In the genomic region with DNA sequence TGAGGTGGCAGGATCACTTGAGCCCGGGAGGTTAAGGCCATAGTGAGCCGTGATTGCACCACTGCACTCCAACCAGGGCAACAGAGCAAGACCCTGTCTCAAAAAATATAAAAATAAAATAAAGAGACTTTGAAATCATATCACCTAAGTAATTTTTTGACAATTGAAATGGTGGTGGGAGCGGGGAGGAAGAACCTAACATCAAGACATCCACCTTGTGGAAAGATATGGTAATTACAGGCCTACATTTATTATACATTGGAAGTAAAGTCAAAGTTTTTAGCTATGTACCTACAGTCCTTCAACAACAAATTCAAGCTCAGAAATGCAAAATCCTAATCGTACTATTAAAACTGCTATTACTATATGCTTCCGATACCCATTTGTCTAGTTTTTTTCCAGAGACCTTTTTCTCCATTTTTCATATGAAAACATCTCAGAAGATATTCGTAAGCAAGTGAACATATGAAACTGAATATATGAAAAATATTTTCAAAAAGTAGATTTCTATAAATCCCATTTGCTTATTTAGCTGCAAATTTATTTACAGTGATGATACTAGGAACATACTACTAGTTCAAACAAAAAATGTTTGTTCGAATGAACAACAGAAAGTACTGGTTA, we compare ENCODE assay signal across 8 cellular contexts.
DNase-seq lines count a peak whose midpoint lies in the region; ATAC-seq and TF ChIP-seq lines count a peak whose summit lies in the region.

No MANE protein-coding gene starts in this region.

- POLR2A ChIA-PET in Panc1 (lab: Charles Lee) = no interaction called here

- H3K4me2 ChIP-seq in fibroblast of lung (ENCODE audit: extremely low read depth, insufficient read depth, low read length) = no peak overlapping the region

- in situ Hi-C loops in Panc1 (cut with HindIII; ENCODE audit: low pct_unique_long_range_greater_than_20kb, low sequenced_read_pairs) = no loop called here

- no peaks in the 10 kb centered on the region for H3K27me3 Mint-ChIP-seq in Calu3 (ENCODE audit: unreplicated experiment)

- intact Hi-C loops in Calu3 (cut with micrococcal nuclease; ENCODE audit: unreplicated experiment) = loop anchor here (1.0 to 5.0 kb wide), 2 partner anchors 67 to 253 kb away; no protein-coding TSS in a partner anchor
- intact Hi-C loops in Panc1 (cut with micrococcal nuclease; ENCODE audit: unreplicated experiment) = loop anchor here (1.0 kb wide), 1 partner anchor 67 kb away; no protein-coding TSS in a partner anchor
- intact Hi-C loops in sigmoid colon (cut with DNase I) = loop anchor here (5.0 kb wide), 1 partner anchor 68 kb away; no protein-coding TSS in a partner anchor

- H3K27me3 ChIP-seq in Panc1 (ENCODE audit: control insufficient read depth, insufficient read depth, low read length) (no peaks in the 10 kb centered on the region), fibroblast of lung (ENCODE audit: control insufficient read depth, insufficient read depth, low read length) (no peaks in the 10 kb centered on the region), sigmoid colon (no peaks in the 10 kb centered on the region)

- no peaks in the 10 kb centered on the region for H3K79me2 ChIP-seq in fibroblast of lung (ENCODE audit: control insufficient read depth, insufficient read depth, low read length)

- WGBS in sigmoid colon, 2 donors = 60 to 65% methylated on average over 7 of the region's 7 CpGs

- DNase-seq in Calu3 (no peak), HS-5 (ENCODE audit: low read depth) (peak; percentile 9), Panc1 (ENCODE audit: low read depth, low spot score) (no peak), fibroblast of lung (ENCODE audit: low read depth in 2 of 2) (peak; percentile 31 to 57), sigmoid colon (no peak), NCI-H2081 treated with DMSO at 0.1 percent for 48 hours (lab: John Stamatoyannopoulos, UW) (no peak)

- H3K9me3 Mint-ChIP-seq in Calu3 (ENCODE audit: low read depth, unreplicated experiment) = no peaks in the 10 kb centered on the region

- H3K27ac ChIP-seq in Panc1 (ENCODE audit: low read length) = no peak overlapping the region
- H3K27ac ChIP-seq in fibroblast of lung (ENCODE audit: insufficient read depth, low read length) = no peak overlapping the region
- H3K27ac ChIP-seq in sigmoid colon = no peak overlapping the region

- 0 out of 2 replicates have a peak, but pooled peaks cover 3% of the 10 kb centered on the region for H3K4me1 ChIP-seq in Panc1 (ENCODE audit: control insufficient read depth, insufficient read depth, low read length)
- H3K4me1 ChIP-seq in fibroblast of lung (ENCODE audit: control insufficient read depth, extremely low read depth, insufficient read depth, low read length) = no peaks in the 10 kb centered on the region
- no peaks in the 10 kb centered on the region for H3K4me1 ChIP-seq in sigmoid colon

- no peak overlapping the region for H3K27ac Mint-ChIP-seq in Calu3 (ENCODE audit: unreplicated experiment)

- no peaks in the 10 kb centered on the region for H3K9me3 ChIP-seq in Panc1 (ENCODE audit: control insufficient read depth, insufficient read depth, low read depth, low read length)
- no peaks in the 10 kb centered on the region for H3K9me3 ChIP-seq in fibroblast of lung (ENCODE audit: control insufficient read depth, insufficient read depth, low read depth, low read length)
- H3K9me3 ChIP-seq in sigmoid colon = no peaks in the 10 kb centered on the region

- peak; percentile 68; the same call in 1 of the 2 replicates for ATAC-seq in Panc1
- ATAC-seq in HG02798 (IDR thresholded peaks at IDR 0.05; ENCODE audit: poor library complexity, unreplicated experiment) = no peak
- no peak for ATAC-seq in GM18858 (IDR thresholded peaks at IDR 0.05; ENCODE audit: unreplicated experiment)

- peaks cover 13% of the 10 kb centered on the region for H3K36me3 Mint-ChIP-seq in Calu3 (ENCODE audit: insufficient read depth, unreplicated experiment)

- H2AFZ ChIP-seq in fibroblast of lung (ENCODE audit: low read length) = no peak overlapping the region

- TF ChIP-seq POLR2A in sigmoid colon (IDR thresholded peaks at IDR 0.05) = no peak

- no peak overlapping the region for H3K9ac ChIP-seq in fibroblast of lung (ENCODE audit: insufficient read depth, low read length)

- peak; percentile 68 for TF ChIP-seq CTCF in Calu3 (IDR thresholded peaks at IDR 0.05; ENCODE audit: unreplicated experiment)
- peak; percentile 70 for TF ChIP-seq CTCF in Panc1 (IDR thresholded peaks at IDR 0.05)
- peak; percentile 49 to 61 for TF ChIP-seq CTCF in fibroblast of lung (conservative IDR thresholded peaks at IDR 0.05 in 1 of 2, IDR thresholded peaks at IDR 0.05 in 1 of 2; ENCODE audit: low read depth in 1 of 2, low read length in 2 of 2)
- peak in 3 of 4 experiments; percentile 58 to 77 (median 61) for TF ChIP-seq CTCF in sigmoid colon (IDR thresholded peaks at IDR 0.05)

- no peaks in the 10 kb centered on the region for H4K20me1 ChIP-seq in fibroblast of lung (ENCODE audit: control insufficient read depth, extremely low read depth, insufficient read depth, low read length)

- H3K4me1 Mint-ChIP-seq in Calu3 (ENCODE audit: low read depth, unreplicated experiment) = peaks cover 22% of the 10 kb centered on the region

- no peak overlapping the region for H3K4me3 ChIP-seq in Panc1 (ENCODE audit: low read depth in 2 of 2, low read length in 2 of 2)
- no peak overlapping the region for H3K4me3 ChIP-seq in fibroblast of lung (replicated peaks in 1 of 4; ENCODE audit: control extremely low read depth in 1 of 4, insufficient read depth in 1 of 4, low read depth in 3 of 4, low read length in 4 of 4)
- no peak overlapping the region for H3K4me3 ChIP-seq in sigmoid colon

- CTCF ChIA-PET in Calu3 (lab: Charles Lee) = interaction anchor here (0.7 to 2.6 kb wide), 14 partner anchors 9 to 79 kb away, joined by 3 to 93 read pairs (median 6); no protein-coding TSS in a partner anchor
- CTCF ChIA-PET in Panc1 (lab: Charles Lee) = interaction anchor here (0.9 to 1.5 kb wide), 3 partner anchors 67 to 190 kb away, joined by 3 to 7 read pairs (median 5); no protein-coding TSS in a partner anchor

- no peak for TF ChIP-seq EP300 in sigmoid colon (IDR thresholded peaks at IDR 0.05)

- H3K4me3 Mint-ChIP-seq in Calu3 (ENCODE audit: low read depth, unreplicated experiment) = no peak overlapping the region

- H3K36me3 ChIP-seq in Panc1 (ENCODE audit: control insufficient read depth, insufficient read depth, low read length) = peaks cover 6% of the 10 kb centered on the region; the same call in 1 of the 2 replicates
- no peaks in the 10 kb centered on the region for H3K36me3 ChIP-seq in fibroblast of lung (ENCODE audit: control insufficient read depth, insufficient read depth, low read length)
- H3K36me3 ChIP-seq in sigmoid colon = no peaks in the 10 kb centered on the region

- BruUV-seq in Calu3 (replicated peaks; lab: Mats Ljungman, UMichigan) (no TSS peak), Panc1 (replicated peaks; lab: Mats Ljungman, UMichigan) (no TSS peak)

Comparison
In these comparisons a context has a peak if more than half of its experiments do, and no peak if none do; other contexts are left out.
1. DNase-seq: peak in HS-5 (single experiment) and fibroblast of lung (2 of 2); none in Calu3 (single experiment), Panc1 (single experiment), sigmoid colon (single experiment) and NCI-H2081 treated with DMSO at 0.1 percent for 48 hours (single experiment).
2. Peak in every context shown above with its lines, with median percentiles within 50 percentile points of each other: CTCF ChIP-seq.